In the genomic region with DNA sequence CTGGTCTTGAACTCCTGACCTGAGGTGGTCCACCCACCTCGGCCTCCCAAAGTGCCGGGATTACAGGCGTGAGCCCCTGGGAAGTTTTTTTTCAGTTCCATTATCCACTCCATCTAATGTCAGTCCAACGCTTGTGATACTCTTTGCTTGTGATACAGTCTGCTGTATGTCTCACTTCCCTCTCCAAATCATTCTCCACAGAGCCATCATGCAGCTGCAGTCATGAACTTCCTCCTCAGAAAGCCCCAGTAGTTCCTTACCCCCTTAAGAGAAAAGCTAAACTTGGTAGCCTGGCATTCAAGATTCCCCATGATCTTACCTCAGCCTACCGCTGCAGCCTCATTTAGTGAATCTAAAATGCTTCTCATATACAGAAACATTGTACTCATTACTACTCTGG, we compare ENCODE assay signal across 15 cellular contexts. TPM values are rescaled to one million over a fixed set of nuclear protein-coding genes. Genes with fewer than 3 reads are reported as not detected.
DNase-seq lines count a peak whose midpoint lies in the region; ATAC-seq, FAIRE-seq and TF ChIP-seq lines count a peak whose summit lies in the region.
"Had no signal": no experiment of that assay in that cellular context is flagged by ENCODE, and none has a peak within 500 bp of the region (broad histone marks: within the 10 kb centered on the region; RNA-seq: fewer than 3 reads in every experiment).

No MANE protein-coding gene starts in this region.

- DNase-seq in GM12892 (ENCODE audit: insufficient read length) (no peak), T-helper 17 cell (no peak), glutamatergic neuron (no peak), heart right ventricle (no peak), NCI-H345 treated with DMSO at 0.1 percent for 48 hours (lab: John Stamatoyannopoulos, UW; ENCODE audit: unreplicated experiment) (no peak)
- no peak for DNase-seq in central memory CD4-positive, alpha-beta T cell
- DNase-seq: activated CD4-positive, CD25-positive, alpha-beta regulatory T cell; midbrain; NCI-H345; right lobe of liver; tibial artery had no signal

- H3K4me2 ChIP-seq in BLaER1 treated with 17β-estradiol and CSF1 and Interleukin-3, amounts not matched to agents 10 nM and 100 nM, result peak overlapping the region; percentile 89 to 98 (median 93)

- peak overlapping the region in 3 of 10 experiments; percentile 78 to 94 (median 94); a peak in 6 of 20 replicates for H3K4me3 ChIP-seq in BLaER1 treated with 17β-estradiol and CSF1 and Interleukin-3, amounts not matched to agents 10 nM and 100 nM
- peak overlapping the region in 1 of 10 donors; percentile 100 for H3K4me3 ChIP-seq in heart right ventricle
- H3K4me3 ChIP-seq: right lobe of liver, tibial artery had no signal

- peak overlapping the region in 6 of 11 experiments; percentile 21 to 39 (median 32); a peak in 9 of 22 replicates for H3K27ac ChIP-seq in BLaER1 treated with 17β-estradiol and CSF1 and Interleukin-3, amounts not matched to agents 10 nM and 100 nM
- H3K27ac ChIP-seq in heart right ventricle, result no peak overlapping the region
- H3K27ac ChIP-seq: C4-2B, epithelial cell of prostate, right lobe of liver, tibial artery had no signal

- H3K27me3 Mint-ChIP-seq in T-helper 17 cell (no peaks in the 10 kb centered on the region), glutamatergic neuron (ENCODE audit: unreplicated experiment) (peaks cover 11% of the 10 kb centered on the region)

- H3K9me3 Mint-ChIP-seq in glutamatergic neuron (ENCODE audit: unreplicated experiment), result peaks cover 14% of the 10 kb centered on the region

- TF ChIP-seq POLR2A in GM12892 (IDR thresholded peaks at IDR 0.05; ENCODE audit: low read depth, low read length), result no peak

- peaks cover 6% of the 10 kb centered on the region for H3K36me3 Mint-ChIP-seq in T-helper 17 cell (ENCODE audit: low read depth)
- peaks cover 3% of the 10 kb centered on the region for H3K36me3 Mint-ChIP-seq in glutamatergic neuron (ENCODE audit: unreplicated experiment)

- H3K36me3 ChIP-seq in BLaER1 treated with 17β-estradiol and CSF1 and Interleukin-3, amounts not matched to agents 10 nM and 100 nM, result peaks cover 56 to 69% (median 61%) of the 10 kb centered on the region in 11 experiments
- peaks cover 8 to 71% (median 29%) of the 10 kb centered on the region in 9 donors for H3K36me3 ChIP-seq in heart right ventricle

- 89 to 92% methylated on average over 5 of the region's 5 CpGs for WGBS in heart right ventricle, 2 donors

- ATAC-seq in T-helper 17 cell (no peak), heart right ventricle (no peak), HG02588 (IDR thresholded peaks at IDR 0.05; ENCODE audit: unreplicated experiment) (no peak)
- ATAC-seq: right lobe of liver had no signal

- H4K20me1 ChIP-seq in BLaER1 treated with 17β-estradiol and CSF1 and Interleukin-3, amounts not matched to agents 10 nM and 100 nM, result peaks cover 55 to 69% (median 67%) of the 10 kb centered on the region in 11 experiments

- peaks cover 31% of the 10 kb centered on the region for H3K4me1 Mint-ChIP-seq in T-helper 17 cell
- H3K4me1 Mint-ChIP-seq in glutamatergic neuron (ENCODE audit: low read depth, unreplicated experiment), result peaks cover 6% of the 10 kb centered on the region

- H3K27me3 ChIP-seq in BLaER1 treated with 17β-estradiol and CSF1 and Interleukin-3, amounts not matched to agents 10 nM and 100 nM, result no peaks in the 10 kb centered on the region
- H3K27me3 ChIP-seq in heart right ventricle, result no peaks in the 10 kb centered on the region
- H3K27me3 ChIP-seq: right lobe of liver, tibial artery had no signal

- peak overlapping the region; percentile 96 for H3K27ac Mint-ChIP-seq in T-helper 17 cell
- H3K27ac Mint-ChIP-seq in glutamatergic neuron (ENCODE audit: unreplicated experiment), result no peak overlapping the region

- FAIRE-seq in GM12892 (lab: Jason Lieb, UNC), result peak; percentile 46

- H3K9ac ChIP-seq in BLaER1 treated with 17β-estradiol and CSF1 and Interleukin-3, amounts not matched to agents 10 nM and 100 nM, result peak overlapping the region; percentile 30 to 98 (median 39); a peak in 11 of 22 replicates

- H3K9me3 ChIP-seq in BLaER1 treated with 17β-estradiol and CSF1 and Interleukin-3, amounts not matched to agents 10 nM and 100 nM (replicated peaks in 1 of 11), result no peaks in the 10 kb centered on the region
- H3K9me3 ChIP-seq in T-helper 17 cell (ENCODE audit: control insufficient read depth, low read length, poor library complexity, severe bottlenecking) (no peaks in the 10 kb centered on the region), heart right ventricle (no peaks in the 10 kb centered on the region)
- H3K9me3 ChIP-seq: right lobe of liver, tibial artery had no signal

- intact Hi-C loops in heart right ventricle (cut with DNase I), result no loop called here

- H3K4me1 ChIP-seq in BLaER1 treated with 17β-estradiol and CSF1 and Interleukin-3, amounts not matched to agents 10 nM and 100 nM, result peaks cover 34 to 59% (median 39%) of the 10 kb centered on the region in 10 experiments
- H3K4me1 ChIP-seq in heart right ventricle, result peaks cover 5 to 51% (median 35%) of the 10 kb centered on the region in 9 donors

- H3K4me3 Mint-ChIP-seq in T-helper 17 cell, result peak overlapping the region; percentile 67
- peak overlapping the region; percentile 36 for H3K4me3 Mint-ChIP-seq in glutamatergic neuron (ENCODE audit: unreplicated experiment)

- no peak for TF ChIP-seq CTCF in glutamatergic neuron (IDR thresholded peaks at IDR 0.05; ENCODE audit: partially characterized antibody, unreplicated experiment)
- TF ChIP-seq CTCF in heart right ventricle (IDR thresholded peaks at IDR 0.05), result no peak

RNA-seq across cellular contexts. Expression of a gene that starts 2.3 kb away (rescaled TPM):
- polyA plus RNA-seq in GM12892 (2012; ENCODE audit: missing spikeins), result 209 TPM
- total RNA-seq in T-helper 17 cell (100 to 1,000 TPM; 155 to 192 TPM), glutamatergic neuron (ENCODE audit: unreplicated experiment) (164 TPM), heart right ventricle (100 to 1,000 TPM in 1 of 10 donors, 10 to 100 TPM in 9; 40.6 to 111 (median 55.0) TPM)
- 100 to 1,000 TPM in 1 of 2 donors, 10 to 100 TPM in 1; 27.9 to 104 TPM for polyA plus RNA-seq in heart right ventricle

RNA-seq across cellular contexts. Expression of a gene that starts 2.9 kb away (rescaled TPM):
- polyA plus RNA-seq in GM12892 (2012; ENCODE audit: missing spikeins), result 30.4 TPM
- total RNA-seq in T-helper 17 cell (10 to 100 TPM; 32.2 to 35.2 TPM), glutamatergic neuron (ENCODE audit: unreplicated experiment) (59.1 TPM), heart right ventricle (10 to 100 TPM; 38.5 to 59.6 (median 42.9) TPM)
- polyA plus RNA-seq in heart right ventricle, result 10 to 100 TPM; 48.7 to 51.4 TPM

RNA-seq across cellular contexts. Expression of a gene that starts 14.8 kb away (rescaled TPM):
- 33.8 TPM for polyA plus RNA-seq in GM12892 (2012; ENCODE audit: missing spikeins)
- 10 to 100 TPM; 87.2 to 88.7 TPM for total RNA-seq in T-helper 17 cell
- 45.7 TPM for total RNA-seq in glutamatergic neuron (ENCODE audit: unreplicated experiment)
- 10 to 100 TPM in 7 of 10 donors, 1 to 10 TPM in 3; 8.7 to 20.5 (median 13.7) TPM for total RNA-seq in heart right ventricle
- polyA plus RNA-seq in heart right ventricle, result 10 to 100 TPM in 1 of 2 donors, 1 to 10 TPM in 1; 6.7 to 35.0 TPM

RNA-seq across cellular contexts. Expression of a gene that starts 25.5 kb away (rescaled TPM):
- polyA plus RNA-seq in GM12892 (2012; ENCODE audit: missing spikeins), result 3.3 TPM
- total RNA-seq in T-helper 17 cell (1 to 10 TPM; 1.9 to 2.2 TPM), glutamatergic neuron (ENCODE audit: unreplicated experiment) (8.2 TPM), heart right ventricle (10 to 100 TPM in 4 of 10 donors, 1 to 10 TPM in 6; 6.2 to 19.5 (median 8.3) TPM)
- polyA plus RNA-seq in heart right ventricle, result 10 to 100 TPM; 18.3 to 27.1 TPM

RNA-seq across cellular contexts. Expression of a gene that starts 45.5 kb away (rescaled TPM):
- polyA plus RNA-seq in GM12892 (2012; ENCODE audit: missing spikeins), result 18.4 TPM
- 10 to 100 TPM; 18.4 to 22.6 TPM for total RNA-seq in T-helper 17 cell
- total RNA-seq in glutamatergic neuron (ENCODE audit: unreplicated experiment), result 76.5 TPM
- 10 to 100 TPM in 3 of 10 donors, 1 to 10 TPM in 7; 5.2 to 10.8 (median 8.0) TPM for total RNA-seq in heart right ventricle
- 10 to 100 TPM; 11.3 to 15.1 TPM for polyA plus RNA-seq in heart right ventricle

Comparison
In these comparisons a context has a peak if more than half of its experiments do, and no peak if none do; other contexts are left out.
1. H3K27ac ChIP-seq: peak in BLaER1 treated with 17β-estradiol and CSF1 and Interleukin-3, amounts not matched to agents 10 nM and 100 nM (6 of 11); none in heart right ventricle (0 of 10).